Comparison of ENCODE assay signal across 16 cellular contexts in genomic region chr5:180026725-180027448, GRCh38. TPM values are rescaled to one million over a fixed set of nuclear protein-coding genes. Genes with fewer than 3 reads are reported as not detected.
DNase-seq lines count a peak whose midpoint lies in the region; ATAC-seq lines count a peak whose summit lies in the region.
"Had no signal": no experiment of that assay in that cellular context is flagged by ENCODE, and none has a peak within 500 bp of the region (broad histone marks: within the 10 kb centered on the region; RNA-seq: fewer than 3 reads in every experiment).

No MANE protein-coding gene starts in this region.

- DNase-seq in DMS53 (lab: John Stamatoyannopoulos, UW), result peak; percentile 29
- no peak for DNase-seq in DMS53 treated with DMSO at 0.1 percent for 48 hours (lab: John Stamatoyannopoulos, UW; ENCODE audit: unreplicated experiment)
- DNase-seq in substantia nigra (lab: John Stamatoyannopoulos, UW), result peak in 1 of 49 donors; percentile 11
- DNase-seq in COR-L47 (lab: John Stamatoyannopoulos, UW), result no peak
- no peak for DNase-seq in NCI-H2227 (lab: John Stamatoyannopoulos, UW; ENCODE audit: unreplicated experiment)
- DNase-seq: activated CD4-positive, alpha-beta memory T cell treated with anti-CD3 and anti-CD28 coated beads for 36 hours; activated naive CD8-positive, alpha-beta T cell treated with anti-CD3 and anti-CD28 coated beads, Interleukin-2, amount 10 ng/mL, durations not matched to agents 7 days and 5 days; activated T-cell treated with anti-CD3 and anti-CD28 coated beads, Interleukin-2, amount 50 U/mL, for 72 hours; DND-41; NCI-H1436 treated with DMSO at 0.1 percent for 48 hours; testis had no signal

- H3K4me3 ChIP-seq in ectodermal cell (ENCODE audit: insufficient read depth, low read depth, low read length), result no peak overlapping the region
- no peak overlapping the region for H3K4me3 ChIP-seq in mesodermal cell (ENCODE audit: extremely low read depth, insufficient read depth, low read length, poor library complexity, severe bottlenecking)
- H3K4me3 ChIP-seq: SK-N-MC, testis had no signal

- no peak for ATAC-seq in HG02938 (IDR thresholded peaks at IDR 0.05; ENCODE audit: unreplicated experiment)

- no peaks in the 10 kb centered on the region for H3K27me3 ChIP-seq in ectodermal cell (ENCODE audit: control insufficient read depth, insufficient read depth, low read length, poor library complexity, severe bottlenecking)
- H3K27me3 ChIP-seq: testis had no signal

- peak overlapping the region; percentile 56 for H3K27ac ChIP-seq in ectodermal cell (ENCODE audit: insufficient read depth, low read depth, low read length, poor library complexity, severe bottlenecking)
- peak overlapping the region; percentile 13 for H3K27ac ChIP-seq in mesodermal cell (ENCODE audit: low read depth, low read length, severe bottlenecking)
- H3K27ac ChIP-seq in substantia nigra (ENCODE audit: low read depth, low read length, poor library complexity, severe bottlenecking), result peak overlapping the region; percentile 39
- H3K27ac ChIP-seq: 22Rv1, SK-N-MC, testis had no signal

- no peaks in the 10 kb centered on the region for H3K9me3 ChIP-seq in ectodermal cell (ENCODE audit: control insufficient read depth, low read length)
- H3K9me3 ChIP-seq in mesodermal cell (ENCODE audit: control insufficient read depth, low read length), result no peaks in the 10 kb centered on the region
- H3K9me3 ChIP-seq: testis had no signal

- 91 to 93% methylated on average over 5 of the region's 5 CpGs for WGBS in ectodermal cell, 2 experiments
- WGBS in mesodermal cell (ENCODE audit: insufficient coverage in 2 of 2), 2 experiments, result 88 to 92% methylated on average over 5 of the region's 5 CpGs

- H3K36me3 ChIP-seq in ectodermal cell (ENCODE audit: control insufficient read depth, insufficient read depth, low read length), result peaks cover 12% of the 10 kb centered on the region
- H3K36me3 ChIP-seq in mesodermal cell (ENCODE audit: control insufficient read depth, insufficient read depth, low read length), result peaks cover 12% of the 10 kb centered on the region

- H3K4me1 ChIP-seq in ectodermal cell (ENCODE audit: control insufficient read depth, insufficient read depth, low read length), result peaks cover 28% of the 10 kb centered on the region
- H3K4me1 ChIP-seq in mesodermal cell (ENCODE audit: control insufficient read depth, insufficient read depth, low read length, poor library complexity, severe bottlenecking), result peaks cover 6% of the 10 kb centered on the region
- H3K4me1 ChIP-seq: testis had no signal

RNA-seq across cellular contexts. Expression of gene RNF130, which starts 44.7 kb away (rescaled TPM):
- polyA plus RNA-seq in ectodermal cell (2013, experiment 1 of 4), result 106 TPM
- 108 TPM for polyA plus RNA-seq in ectodermal cell (2013, experiment 2 of 4)
- polyA plus RNA-seq in ectodermal cell (2013, experiment 3 of 4), result 105 TPM
- 119 TPM for polyA plus RNA-seq in ectodermal cell (2013, experiment 4 of 4)
- 46.6 TPM for polyA plus RNA-seq in mesodermal cell (2013, experiment 1 of 2)
- 40.9 TPM for polyA plus RNA-seq in mesodermal cell (2013, experiment 2 of 2)
